ENCODE assay signal across 9 cellular contexts in the genomic region with DNA sequence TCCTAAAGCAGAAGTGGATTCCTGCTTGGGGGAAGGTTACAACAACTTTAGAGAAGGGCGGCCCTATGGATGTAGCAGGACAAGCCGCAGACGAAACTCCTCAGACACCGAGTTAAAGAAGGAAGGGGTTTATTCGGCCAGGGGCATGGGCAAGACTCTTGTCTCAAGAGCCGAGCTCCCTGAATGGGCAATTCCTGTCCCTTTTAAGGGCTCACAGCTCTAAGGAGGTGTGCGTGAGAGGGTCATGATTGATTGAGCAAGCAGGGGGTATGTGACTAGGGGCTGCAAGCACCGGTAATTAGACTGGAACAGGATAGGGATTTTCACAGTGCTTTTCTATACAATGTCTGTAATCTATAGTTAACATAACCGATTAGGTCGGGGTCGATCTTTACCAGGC. TPM values are rescaled to one million over a fixed set of nuclear protein-coding genes. Genes with fewer than 3 reads are reported as not detected.
A peak's percentile ranks its signal among the peaks of the same experiment; 100 is the strongest.
DNase-seq lines count a peak whose midpoint lies in the region; ATAC-seq, FAIRE-seq and TF ChIP-seq lines count a peak whose summit lies in the region.
"Had no signal": no experiment of that assay in that cellular context is flagged by ENCODE, and none has a peak within 500 bp of the region (broad histone marks: within the 10 kb centered on the region; RNA-seq: fewer than 3 reads in every experiment).

No MANE protein-coding gene starts in this region.

- peak overlapping the region; percentile 88 for H3K4me3 Mint-ChIP-seq in T-helper 2 cell treated with Interferon-gamma antibody and Interleukin-4, amounts not matched to agents 5 μg/mL and 100 μg/mL, for 36 hours
- H3K4me3 Mint-ChIP-seq in activated T-helper 1 cell treated with anti-CD3 and anti-CD28 coated beads, Interleukin-12 subunit alpha, Interleukin-12 subunit beta, Interleukin-2, Interleukin-4 antibody, amounts not matched to agents 30 ng/mL and 10 ng/mL and 1 ng/mL, durations not matched to agents 14 hours and 24 hours and 36 hours = peak overlapping the region; percentile 88

- TF ChIP-seq EP300 in stomach (IDR thresholded peaks at IDR 0.05) = no peak

- peaks cover 19% of the 10 kb centered on the region for H3K36me3 Mint-ChIP-seq in T-helper 2 cell treated with Interferon-gamma antibody and Interleukin-4, amounts not matched to agents 5 μg/mL and 100 μg/mL, for 36 hours (ENCODE audit: low read depth)
- peaks cover 13% of the 10 kb centered on the region for H3K36me3 Mint-ChIP-seq in activated T-helper 1 cell treated with anti-CD3 and anti-CD28 coated beads, Interleukin-12 subunit alpha, Interleukin-12 subunit beta, Interleukin-2, Interleukin-4 antibody, amounts not matched to agents 30 ng/mL and 10 ng/mL and 1 ng/mL, durations not matched to agents 14 hours and 24 hours and 36 hours (ENCODE audit: low read depth)

- no peak for DNase-seq in T-helper 2 cell treated with Interferon-gamma antibody and Interleukin-4, amounts not matched to agents 5 μg/mL and 100 μg/mL, for 36 hours (ENCODE audit: low spot score)
- DNase-seq in T-helper 2 cell (no peak), keratinocyte (ENCODE audit: low read depth, low spot score) (no peak), stomach (no peak), DMS 273 (lab: John Stamatoyannopoulos, UW; ENCODE audit: unreplicated experiment) (no peak), NCI-H1092 treated with DMSO at 0.1 percent for 48 hours (lab: John Stamatoyannopoulos, UW) (no peak), body of pancreas (no peak)
- no peak for DNase-seq in activated T-helper 1 cell treated with anti-CD3 and anti-CD28 coated beads, Interleukin-12 subunit alpha, Interleukin-12 subunit beta, Interleukin-2, Interleukin-4 antibody, amounts not matched to agents 30 ng/mL and 10 ng/mL and 1 ng/mL, durations not matched to agents 14 hours and 24 hours and 36 hours (ENCODE audit: low spot score)

- H3K4me1 ChIP-seq in keratinocyte (ENCODE audit: control insufficient read depth, extremely low read depth, insufficient read depth, low read length) = peaks cover 13% of the 10 kb centered on the region
- peaks cover 11 to 37% (median 28%) of the 10 kb centered on the region in 4 donors for H3K4me1 ChIP-seq in stomach
- H3K4me1 ChIP-seq in body of pancreas = peaks cover 20% of the 10 kb centered on the region

- peaks cover 12% of the 10 kb centered on the region for H3K27me3 Mint-ChIP-seq in T-helper 2 cell treated with Interferon-gamma antibody and Interleukin-4, amounts not matched to agents 5 μg/mL and 100 μg/mL, for 36 hours (ENCODE audit: low read depth)
- peaks cover 4% of the 10 kb centered on the region for H3K27me3 Mint-ChIP-seq in activated T-helper 1 cell treated with anti-CD3 and anti-CD28 coated beads, Interleukin-12 subunit alpha, Interleukin-12 subunit beta, Interleukin-2, Interleukin-4 antibody, amounts not matched to agents 30 ng/mL and 10 ng/mL and 1 ng/mL, durations not matched to agents 14 hours and 24 hours and 36 hours (ENCODE audit: insufficient read depth)

- H4K20me1 ChIP-seq in keratinocyte (ENCODE audit: control insufficient read depth, extremely low read depth, insufficient read depth, low read length) = no peaks in the 10 kb centered on the region

- H2AFZ ChIP-seq in keratinocyte (ENCODE audit: control insufficient read depth, low read length) = no peak overlapping the region

- H3K9ac ChIP-seq in keratinocyte (ENCODE audit: control insufficient read depth, extremely low read depth, insufficient read depth, low read length) = no peak overlapping the region

- ATAC-seq in body of pancreas = no peak

- dilution Hi-C loops in keratinocyte (cut with MboI; ENCODE audit: extremely low pct_ligation_motif_present, low sequenced_read_pairs) = no loop called here

- intact Hi-C loops in activated T-helper 1 cell treated with anti-CD3 and anti-CD28 coated beads, Interleukin-12 subunit alpha, Interleukin-12 subunit beta, Interleukin-2, Interleukin-4 antibody, amounts not matched to agents 30 ng/mL and 10 ng/mL and 1 ng/mL, durations not matched to agents 14 hours and 24 hours and 36 hours (cut with micrococcal nuclease) = loop anchor here (1.0 to 10.0 kb wide), 3 partner anchors 29 to 430 kb away; a partner anchor contains a TSS
- intact Hi-C loops in stomach (cut with DNase I; ENCODE audit: low total_unique reads) = no loop called here
- intact Hi-C loops in body of pancreas (cut with DNase I) = no loop called here

- H3K4me1 Mint-ChIP-seq in T-helper 2 cell treated with Interferon-gamma antibody and Interleukin-4, amounts not matched to agents 5 μg/mL and 100 μg/mL, for 36 hours (ENCODE audit: low read depth) = peaks cover 14% of the 10 kb centered on the region
- peaks cover 29% of the 10 kb centered on the region for H3K4me1 Mint-ChIP-seq in activated T-helper 1 cell treated with anti-CD3 and anti-CD28 coated beads, Interleukin-12 subunit alpha, Interleukin-12 subunit beta, Interleukin-2, Interleukin-4 antibody, amounts not matched to agents 30 ng/mL and 10 ng/mL and 1 ng/mL, durations not matched to agents 14 hours and 24 hours and 36 hours (ENCODE audit: low read depth)

- peak overlapping the region; percentile 30 for H3K4me2 ChIP-seq in keratinocyte (ENCODE audit: control insufficient read depth, extremely low read depth, insufficient read depth, low read depth, low read length)

- WGBS in stomach, 5 donors = 85 to 93% (median 87%) methylated on average over 11 of the region's 11 CpGs
- WGBS in body of pancreas, 2 donors = 87 to 96% methylated on average over 11 of the region's 11 CpGs

- H3K4me3 ChIP-seq in keratinocyte (ENCODE audit: control insufficient read depth in 2 of 3, extremely low read depth in 1 of 3, insufficient read depth in 2 of 3, low read depth in 1 of 3, low read length in 3 of 3) (no peak overlapping the region), stomach (no peak overlapping the region), body of pancreas (no peak overlapping the region)

- TF ChIP-seq POLR2A in stomach (IDR thresholded peaks at IDR 0.05) (no peak), body of pancreas (IDR thresholded peaks at IDR 0.05) (no peak)

- H3K27ac Mint-ChIP-seq in T-helper 2 cell treated with Interferon-gamma antibody and Interleukin-4, amounts not matched to agents 5 μg/mL and 100 μg/mL, for 36 hours = no peak overlapping the region
- H3K27ac Mint-ChIP-seq in activated T-helper 1 cell treated with anti-CD3 and anti-CD28 coated beads, Interleukin-12 subunit alpha, Interleukin-12 subunit beta, Interleukin-2, Interleukin-4 antibody, amounts not matched to agents 30 ng/mL and 10 ng/mL and 1 ng/mL, durations not matched to agents 14 hours and 24 hours and 36 hours = no peak overlapping the region

- no peak for TF ChIP-seq CTCF in keratinocyte (optimal IDR thresholded peaks at IDR 0.05 in 1 of 3, IDR thresholded peaks at IDR 0.05 in 1 of 3, conservative IDR thresholded peaks at IDR 0.05 in 1 of 3; ENCODE audit: extremely low read depth in 1 of 3, insufficient read depth in 2 of 3, low read length in 3 of 3)
- no peak for TF ChIP-seq CTCF in stomach (IDR thresholded peaks at IDR 0.05)
- TF ChIP-seq CTCF in body of pancreas (IDR thresholded peaks at IDR 0.05) = no peak

- no peaks in the 10 kb centered on the region for H3K9me3 Mint-ChIP-seq in T-helper 2 cell treated with Interferon-gamma antibody and Interleukin-4, amounts not matched to agents 5 μg/mL and 100 μg/mL, for 36 hours
- H3K9me3 Mint-ChIP-seq in activated T-helper 1 cell treated with anti-CD3 and anti-CD28 coated beads, Interleukin-12 subunit alpha, Interleukin-12 subunit beta, Interleukin-2, Interleukin-4 antibody, amounts not matched to agents 30 ng/mL and 10 ng/mL and 1 ng/mL, durations not matched to agents 14 hours and 24 hours and 36 hours = no peaks in the 10 kb centered on the region

- no peak for FAIRE-seq in keratinocyte (lab: Jason Lieb, UNC)
- FAIRE-seq: A204.1 had no signal

- no peaks in the 10 kb centered on the region for H3K9me1 ChIP-seq in keratinocyte (ENCODE audit: control insufficient read depth, extremely low read depth, insufficient read depth, low read length)

- H3K36me3 ChIP-seq in keratinocyte (ENCODE audit: control insufficient read depth in 2 of 2, extremely low read depth in 1 of 2, insufficient read depth in 2 of 2, low read length in 2 of 2) (peaks cover 0 to 10% of the 10 kb centered on the region in 2 experiments), stomach (peaks cover 24 to 25% (median 24%) of the 10 kb centered on the region in 4 donors), body of pancreas (replicated peaks in 1 of 2; ENCODE audit: insufficient read depth in 1 of 2, low read depth in 2 of 2) (peaks cover 0 to 16% of the 10 kb centered on the region in 2 donors)

- H3K27ac ChIP-seq in keratinocyte (ENCODE audit: control insufficient read depth, insufficient read depth, low read length) (no peak overlapping the region), stomach (peak overlapping the region in 4 of 5 donors; percentile 90 to 97 (median 92)), body of pancreas (peak overlapping the region in 2 of 4 donors; percentile 83 to 85)

- H3K79me2 ChIP-seq in keratinocyte (ENCODE audit: control insufficient read depth, insufficient read depth, low read length) = peaks cover 7% of the 10 kb centered on the region

- H3K27me3 ChIP-seq in keratinocyte (ENCODE audit: control insufficient read depth, extremely low read depth, insufficient read depth, low read length) = no peaks in the 10 kb centered on the region
- H3K27me3 ChIP-seq in stomach = no peaks in the 10 kb centered on the region
- H3K27me3 ChIP-seq in body of pancreas = no peaks in the 10 kb centered on the region

- no peaks in the 10 kb centered on the region for H3K9me3 ChIP-seq in keratinocyte (ENCODE audit: control insufficient read depth, low read depth, low read length)
- no peaks in the 10 kb centered on the region for H3K9me3 ChIP-seq in stomach
- H3K9me3 ChIP-seq in body of pancreas = no peaks in the 10 kb centered on the region

RNA-seq across cellular contexts. Expression of a gene that starts 0.9 kb away (rescaled TPM):
- 62.0 and 68.1 TPM in 2 replicates for total RNA-seq in activated T-helper 1 cell treated with anti-CD3 and anti-CD28 coated beads, Interleukin-12 subunit alpha, Interleukin-12 subunit beta, Interleukin-2, Interleukin-4 antibody, amounts not matched to agents 30 ng/mL and 10 ng/mL and 1 ng/mL, durations not matched to agents 14 hours and 24 hours and 36 hours
- polyA plus RNA-seq in keratinocyte (50.3 to 78.9 TPM (median 77.4 TPM) in 3 replicates), stomach (10 to 100 TPM; 70.6 to 88.7 (median 81.3) TPM)
- polyA plus RNA-seq in keratinocyte (2011; ENCODE audit: low read depth) = 27.2 TPM
- polyA plus RNA-seq in keratinocyte (2011; cell fraction: cytosol; rRNA removed) = 45.3 and 68.9 TPM in 2 replicates
- 41.1 and 58.2 TPM in 2 replicates for polyA plus RNA-seq in keratinocyte (2011; cell fraction: nucleus; rRNA removed)
- polyA plus RNA-seq in keratinocyte (2012; ENCODE audit: low replicate concordance) = 38.2 and 59.5 TPM in 2 replicates
- polyA minus RNA-seq in keratinocyte = 21.0 to 26.9 TPM (median 26.3 TPM) in 3 replicates
- 22.4 TPM for polyA minus RNA-seq in keratinocyte (2011; cell fraction: cytosol; rRNA and poly(A)+ RNA removed)
- polyA minus RNA-seq in keratinocyte (2011; cell fraction: nucleus; rRNA and poly(A)+ RNA removed) = 8.4 and 12.6 TPM in 2 replicates
- total RNA-seq in stomach (100 to 1,000 TPM in 3 of 5 donors, 10 to 100 TPM in 2; 24.5 to 246 (median 109) TPM), body of pancreas (10 to 100 TPM; 23.4 to 32.7 TPM)

RNA-seq across cellular contexts. Expression of a gene that starts 57.4 kb away (rescaled TPM):
- 7.0 and 8.9 TPM in 2 replicates for total RNA-seq in activated T-helper 1 cell treated with anti-CD3 and anti-CD28 coated beads, Interleukin-12 subunit alpha, Interleukin-12 subunit beta, Interleukin-2, Interleukin-4 antibody, amounts not matched to agents 30 ng/mL and 10 ng/mL and 1 ng/mL, durations not matched to agents 14 hours and 24 hours and 36 hours
- polyA plus RNA-seq in keratinocyte (4.9 to 7.6 TPM (median 5.3 TPM) in 3 replicates), stomach (10 to 100 TPM in 2 of 3 donors, 1 to 10 TPM in 1; 5.9 to 12.2 (median 10.4) TPM)
- 2.2 TPM for polyA plus RNA-seq in keratinocyte (2011; ENCODE audit: low read depth)
- 3.6 and 5.6 TPM in 2 replicates for polyA plus RNA-seq in keratinocyte (2011; cell fraction: cytosol; rRNA removed)
- 6.2 and 8.2 TPM in 2 replicates for polyA plus RNA-seq in keratinocyte (2011; cell fraction: nucleus; rRNA removed)
- 2.8 and 3.6 TPM in 2 replicates for polyA plus RNA-seq in keratinocyte (2012; ENCODE audit: low replicate concordance)
- polyA minus RNA-seq in keratinocyte = 1.2 to 4.5 TPM (median 3.0 TPM) in 3 replicates
- 2.1 TPM for polyA minus RNA-seq in keratinocyte (2011; cell fraction: cytosol; rRNA and poly(A)+ RNA removed)
- 1.6 and 1.8 TPM in 2 replicates for polyA minus RNA-seq in keratinocyte (2011; cell fraction: nucleus; rRNA and poly(A)+ RNA removed)
- total RNA-seq in stomach (10 to 100 TPM in 2 of 5 donors, 1 to 10 TPM in 1, not detected in 2; 5.4 to 16.7 (median 12.3) TPM), body of pancreas (10 to 100 TPM in 1 of 2 donors, 1 to 10 TPM in 1; 1.3 to 13.0 TPM)
